17 cellular contexts compared by ENCODE assay signal in genomic region chr16:14427371-14427948, GRCh38.
DNase-seq lines count a peak whose midpoint lies in the region; ATAC-seq, FAIRE-seq and TF ChIP-seq lines count a peak whose summit lies in the region.
"Had no signal": no experiment of that assay in that cellular context is flagged by ENCODE, and none has a peak within 500 bp of the region (broad histone marks: within the 10 kb centered on the region; RNA-seq: fewer than 3 reads in every experiment).

No MANE protein-coding gene starts in this region.

- peak; percentile 54 for FAIRE-seq in HepG2 (lab: Jason Lieb, UNC)
- FAIRE-seq: HTR-8/SVneo had no signal

- no peak overlapping the region for H3K4me3 ChIP-seq in HepG2 (replicated peaks in 1 of 3; ENCODE audit: insufficient read depth in 1 of 3, low read depth in 2 of 3, low read length in 3 of 3)
- H3K4me3 ChIP-seq in right lobe of liver = no peak overlapping the region
- H3K4me3 ChIP-seq in mesenchymal stem cell (ENCODE audit: insufficient read depth in 1 of 2, low read depth in 1 of 2, low read length in 2 of 2) = no peak overlapping the region
- H3K4me3 ChIP-seq in uterus = no peak overlapping the region

- no peaks in the 10 kb centered on the region for H3K79me2 ChIP-seq in HepG2 (ENCODE audit: insufficient read depth, low read length)

- intact Hi-C loops in HepG2 (cut with micrococcal nuclease; ENCODE audit: unreplicated experiment) (no loop called here), right lobe of liver (cut with DNase I) (no loop called here), uterus (cut with DNase I; ENCODE audit: low total_unique reads) (no loop called here)

- TF ChIP-seq EP300 in HepG2 (IDR thresholded peaks at IDR 0.05; ENCODE audit: low read depth in 2 of 2, low read length in 2 of 2) (no peak), HepG2 (CRISPR knock-in tag; IDR thresholded peaks at IDR 0.05; ENCODE audit: borderline replicate concordance) (no peak)

- in situ Hi-C loops in HepG2 (cut with HindIII; ENCODE audit: extremely low pct_ligation_motif_present, low pct_unique_long_range_greater_than_20kb) = no loop called here

- no peak overlapping the region for H3K9ac ChIP-seq in HepG2 (ENCODE audit: insufficient read depth, low read depth, low read length)
- H3K9ac ChIP-seq in mesenchymal stem cell (ENCODE audit: low read length) = no peak overlapping the region

- CTCF ChIA-PET in HepG2 (lab: Yijun Ruan, JAX; ENCODE audit: low intra/inter-chr PET ratio, low total read pairs) = no interaction called here

- H3K4ac ChIP-seq in mesenchymal stem cell (ENCODE audit: low read depth in 1 of 2, low read length in 2 of 2) = no peak overlapping the region

- H3K4me1 ChIP-seq in HepG2 (ENCODE audit: insufficient read depth, low read length) (peaks cover 19% of the 10 kb centered on the region), right lobe of liver (no peaks in the 10 kb centered on the region), mesenchymal stem cell (ENCODE audit: control insufficient read depth, insufficient read depth, low read depth, low read length) (peaks cover 10% of the 10 kb centered on the region), uterus (no peaks in the 10 kb centered on the region)

- H3K36me3 ChIP-seq in HepG2 (replicated peaks in 1 of 2; ENCODE audit: control insufficient read depth in 1 of 2, insufficient read depth in 2 of 2, low read length in 2 of 2) (no peaks in the 10 kb centered on the region; a peak in 1 of 5 replicates), right lobe of liver (peaks cover 0 to 2% (median 0%) of the 10 kb centered on the region in 4 donors), mesenchymal stem cell (ENCODE audit: control insufficient read depth in 1 of 2, insufficient read depth in 2 of 2, low read depth in 1 of 2, low read length in 2 of 2) (peaks cover 3% of the 10 kb centered on the region in 2 experiments), uterus (no peaks in the 10 kb centered on the region)

- H3K79me1 ChIP-seq in mesenchymal stem cell (replicated peaks; ENCODE audit: low read length, poor library complexity, severe bottlenecking) = no peaks in the 10 kb centered on the region

- H3K27ac ChIP-seq in HepG2 (ENCODE audit: extremely low read length, insufficient read depth, low read length) (no peak overlapping the region), right lobe of liver (no peak overlapping the region), mesenchymal stem cell (ENCODE audit: low read length, poor library complexity, severe bottlenecking) (no peak overlapping the region), uterus (no peak overlapping the region)
- H3K27ac ChIP-seq: RWPE1 had no signal

- no peak overlapping the region for H2BK12ac ChIP-seq in mesenchymal stem cell (ENCODE audit: low read length in 2 of 2)

- no peak overlapping the region for H4K91ac ChIP-seq in mesenchymal stem cell (ENCODE audit: low read length)

- DNase-seq in HepG2 (ENCODE audit: low spot score) (no peak), right lobe of liver (no peak), dermis blood vessel endothelial cell (peak; percentile 19), mesenchymal stem cell (peak; percentile 35), NCI-H1417 treated with DMSO at 0.1 percent for 48 hours (lab: John Stamatoyannopoulos, UW) (no peak), uterus (no peak)
- DNase-seq: activated CD8-positive, alpha-beta memory T cell treated with anti-CD3 and anti-CD28 coated beads, Interleukin-2, amount 50 U/mL, for 4 hours; activated naive CD4-positive, alpha-beta T cell treated with Interleukin-2 at 50 U/mL for 16 hours; kidney glomerular epithelial cell; MM.1S; NCI-H2029 treated with DMSO at 0.1 percent for 48 hours; NCI-H774; stimulated activated CD4-positive, alpha-beta T cell treated with anti-CD3 and anti-CD28 coated beads, Interleukin-4, amount 100 ng/mL, for 1 hour had no signal

- H2BK5ac ChIP-seq in mesenchymal stem cell (ENCODE audit: low read depth, low read length, poor library complexity, severe bottlenecking) = no peak overlapping the region

- H3K14ac ChIP-seq in mesenchymal stem cell (ENCODE audit: low read length in 2 of 2) = no peak overlapping the region

- H2AFZ ChIP-seq in HepG2 (ENCODE audit: low read length) = no peak overlapping the region
- no peak overlapping the region for H2AFZ ChIP-seq in mesenchymal stem cell (ENCODE audit: low read depth, low read length)

- ATAC-seq in HepG2 = peak; percentile 33
- no peak for ATAC-seq in right lobe of liver
- no peak for ATAC-seq in SK-N-SH treated with all-trans-retinoic acid at 6 μM for 48 hours
- no peak for ATAC-seq in HG02571 (IDR thresholded peaks at IDR 0.05; ENCODE audit: unreplicated experiment)

- TF ChIP-seq POLR2A in HepG2 (IDR thresholded peaks at IDR 0.05; ENCODE audit: insufficient read depth in 1 of 2, low read depth in 2 of 2, low read length in 2 of 2) (no peak), right lobe of liver (IDR thresholded peaks at IDR 0.05) (no peak), uterus (IDR thresholded peaks at IDR 0.05) (no peak)

- WGBS in HepG2 (ENCODE audit: low lambda C conversion rate) = 73% methylated on average over 9 of the region's 9 CpGs
- 100% methylated on average over 3 of the region's 9 CpGs for WGBS in right lobe of liver (ENCODE audit: insufficient coverage, low coverage, low lambda C conversion rate, missing lambda C conversion rate)
- WGBS in mesenchymal stem cell = 83% methylated on average over 9 of the region's 9 CpGs

- TF ChIP-seq CTCF in HepG2 (CRISPR knock-in tag; IDR thresholded peaks at IDR 0.05) (no peak), right lobe of liver (IDR thresholded peaks at IDR 0.05) (no peak), uterus (IDR thresholded peaks at IDR 0.05) (no peak)

- no peak overlapping the region for H2BK15ac ChIP-seq in mesenchymal stem cell (ENCODE audit: low read depth, poor library complexity, severe bottlenecking)

- POLR2A ChIA-PET in HepG2 (lab: Yijun Ruan, JAX) = interaction anchor here (0.6 kb wide), 1 partner anchor 22 kb away, joined by 3 read pairs; no protein-coding TSS in a partner anchor

- H3K27me3 ChIP-seq in HepG2 (ENCODE audit: control insufficient read depth in 1 of 2, insufficient read depth in 2 of 2, low read length in 2 of 2) = no peaks in the 10 kb centered on the region
- no peaks in the 10 kb centered on the region for H3K27me3 ChIP-seq in right lobe of liver
- no peaks in the 10 kb centered on the region for H3K27me3 ChIP-seq in mesenchymal stem cell (ENCODE audit: control insufficient read depth in 1 of 2, insufficient read depth in 1 of 2, low read length in 2 of 2)
- H3K27me3 ChIP-seq in uterus = no peaks in the 10 kb centered on the region

- no peaks in the 10 kb centered on the region for H4K20me1 ChIP-seq in HepG2 (ENCODE audit: insufficient read depth, low read length)

- no peak overlapping the region for H3K23ac ChIP-seq in mesenchymal stem cell (ENCODE audit: low read length in 2 of 2)

- no TSS peak for BruUV-seq in HepG2 (replicated peaks; lab: Mats Ljungman, UMichigan)

- no peak for TF ChIP-seq RAD21 in HepG2 (CRISPR knock-in tag; IDR thresholded peaks at IDR 0.05)

- no peak overlapping the region for H4K8ac ChIP-seq in mesenchymal stem cell (ENCODE audit: low read length)

- H2BK120ac ChIP-seq in mesenchymal stem cell (ENCODE audit: low read depth, low read length) = no peak overlapping the region

- no peak overlapping the region for H3K18ac ChIP-seq in mesenchymal stem cell (ENCODE audit: low read depth in 1 of 2, low read length in 2 of 2)

- no peak overlapping the region for H2AK5ac ChIP-seq in mesenchymal stem cell (ENCODE audit: low read length, severe bottlenecking)

- H3K9me3 ChIP-seq in HepG2 (ENCODE audit: low read length) = no peaks in the 10 kb centered on the region
- no peaks in the 10 kb centered on the region for H3K9me3 ChIP-seq in right lobe of liver
- H3K9me3 ChIP-seq in mesenchymal stem cell (ENCODE audit: control insufficient read depth, low read length) = no peaks in the 10 kb centered on the region
- H3K9me3 ChIP-seq in uterus = no peaks in the 10 kb centered on the region

- H3K4me2 ChIP-seq in HepG2 (ENCODE audit: low read depth, low read length) (no peak overlapping the region), mesenchymal stem cell (ENCODE audit: low read length, poor library complexity, severe bottlenecking) (peak overlapping the region; percentile 28)

TF ChIP-seq in HepG2, 621 proteins besides CTCF, POLR2A, EP300 and RAD21 (continues in another document):
- TF ChIP-seq HHEX (CRISPR knock-in tag; IDR thresholded peaks at IDR 0.05) = no peak

TF ChIP-seq in SK-N-SH treated with all-trans-retinoic acid at 6 μM for 48 hours, 23 proteins besides CTCF, POLR2A, EP300 and RAD21:
- TF ChIP-seq ZNF70 (CRISPR knock-in tag; IDR thresholded peaks at IDR 0.05) = no peak
- no peak for TF ChIP-seq ARNTL (CRISPR knock-in tag; IDR thresholded peaks at IDR 0.05; ENCODE audit: borderline replicate concordance, low read depth)
TF ChIP-seq in SK-N-SH treated with all-trans-retinoic acid at 6 μM for 48 hours: peak in this region for 0.

Comparison
In these comparisons a context has a peak if more than half of its experiments do, and no peak if none do; other contexts are left out.
1. DNase-seq: peak in dermis blood vessel endothelial cell (single experiment) and mesenchymal stem cell (single experiment); none in HepG2 (single experiment), right lobe of liver (0 of 3), NCI-H1417 treated with DMSO at 0.1 percent for 48 hours (single experiment) and uterus (0 of 2).